Comparison of ENCODE assay signal across 18 cellular contexts in genomic region chr10:77692782-77693181, GRCh38. TPM values are rescaled to one million over a fixed set of nuclear protein-coding genes. Genes with fewer than 3 reads are reported as not detected.
A peak's percentile ranks its signal among the peaks of the same experiment; 100 is the strongest.
DNase-seq lines count a peak whose midpoint lies in the region; ATAC-seq and TF ChIP-seq lines count a peak whose summit lies in the region.
"Had no signal": no experiment of that assay in that cellular context is flagged by ENCODE, and none has a peak within 500 bp of the region (broad histone marks: within the 10 kb centered on the region; RNA-seq: fewer than 3 reads in every experiment).

No MANE protein-coding gene starts in this region.

- H3K4ac ChIP-seq in neuronal stem cell (ENCODE audit: low read length) = no peak overlapping the region

- no peak overlapping the region for H3K4me2 ChIP-seq in OCI-LY3 (ENCODE audit: low read length)
- H3K4me2 ChIP-seq in neuronal stem cell (ENCODE audit: insufficient read depth, low read length, poor library complexity, severe bottlenecking) = no peak overlapping the region
- no peak overlapping the region for H3K4me2 ChIP-seq in smooth muscle cell

- H3K27ac ChIP-seq in OCI-LY3 (ENCODE audit: low read length) (0 out of 2 replicates have a peak overlapping the region, but pooled peaks have one; percentile 66), colonic mucosa (no peak overlapping the region), neuronal stem cell (replicated peaks; ENCODE audit: low read length) (no peak overlapping the region), smooth muscle cell (ENCODE audit: low read depth) (no peak overlapping the region)

- DNase-seq in EH (ENCODE audit: low read depth) (peak; percentile 34), colonic mucosa (peak; percentile 6), neuronal stem cell (ENCODE audit: low spot score) (no peak), smooth muscle cell (lab: John Stamatoyannopoulos, UW; ENCODE audit: unreplicated experiment) (no peak)
- no peak for DNase-seq in activated T-cell treated with anti-CD3 and anti-CD28 coated beads, Interleukin-2, amount 50 U/mL, for 4 hours
- DNase-seq in activated naive CD4-positive, alpha-beta T cell treated with anti-CD3 and anti-CD28 coated beads, Interleukin-2, amount 50 U/mL, for 16 hours = no peak
- DNase-seq: activated gamma-delta T cell treated with Interleukin-2 at 50 U/mL for 16 hours; head of caudate nucleus; NCI-H1048; NCI-H2171 treated with DMSO at 0.1 percent for 48 hours; stimulated activated CD4-positive, alpha-beta T cell treated with anti-CD3 and anti-CD28 coated beads, Interleukin-2, amount 100 ng/mL, for 24 hours; stimulated activated CD8-positive, alpha-beta memory T cell treated with anti-CD3 and anti-CD28 coated beads, Interleukin-4, amount 100 ng/mL, for 48 hours had no signal

- no peak overlapping the region for H3K14ac ChIP-seq in neuronal stem cell (ENCODE audit: low read length)

- no peak overlapping the region for H3K4me3 ChIP-seq in OCI-LY3 (ENCODE audit: low read length)
- H3K4me3 ChIP-seq in colonic mucosa = no peak overlapping the region
- no peak overlapping the region for H3K4me3 ChIP-seq in neuronal stem cell (ENCODE audit: low read length in 2 of 2)
- no peak overlapping the region for H3K4me3 ChIP-seq in smooth muscle cell

- no peak for ATAC-seq in activated T-cell treated with anti-CD3 and anti-CD28 coated beads, Interleukin-2, amount 50 U/mL, for 4 hours
- ATAC-seq in GM21717 (IDR thresholded peaks at IDR 0.05; ENCODE audit: unreplicated experiment) = no peak
- ATAC-seq: HepG2 had no signal

- H3K9me3 ChIP-seq in OCI-LY3 (ENCODE audit: insufficient read depth, low read length) = no peaks in the 10 kb centered on the region
- no peaks in the 10 kb centered on the region for H3K9me3 ChIP-seq in colonic mucosa
- H3K9me3 ChIP-seq in neuronal stem cell (replicated peaks in 1 of 2; ENCODE audit: control insufficient read depth in 2 of 2, insufficient read depth in 1 of 2, low read depth in 1 of 2, low read length in 2 of 2) = no peaks in the 10 kb centered on the region
- no peaks in the 10 kb centered on the region for H3K9me3 ChIP-seq in smooth muscle cell (replicated peaks; ENCODE audit: low read depth)

- no peaks in the 10 kb centered on the region for H3K79me1 ChIP-seq in neuronal stem cell (ENCODE audit: low read depth, low read length)

- no peak overlapping the region for H2AK5ac ChIP-seq in neuronal stem cell (ENCODE audit: low read depth, low read length)

- H3K9ac ChIP-seq in OCI-LY3 (ENCODE audit: low read length) (no peak overlapping the region), colonic mucosa (ENCODE audit: low read depth in 2 of 2, low read length in 2 of 2) (no peak overlapping the region), neuronal stem cell (ENCODE audit: low read depth, low read length, poor library complexity) (peak overlapping the region; percentile 50), smooth muscle cell (ENCODE audit: low read depth) (no peak overlapping the region)

- peaks cover 56% of the 10 kb centered on the region for H3K79me2 ChIP-seq in OCI-LY3 (ENCODE audit: low read length)
- no peaks in the 10 kb centered on the region for H3K79me2 ChIP-seq in smooth muscle cell (ENCODE audit: low read depth)

- H3K36me3 Mint-ChIP-seq in activated T-cell treated with anti-CD3 and anti-CD28 coated beads, Interleukin-2, amount 50 U/mL, for 4 hours (ENCODE audit: insufficient read depth) = no peaks in the 10 kb centered on the region
- H3K36me3 Mint-ChIP-seq: CD14-positive monocyte had no signal

- H2AFZ ChIP-seq in OCI-LY3 (ENCODE audit: low read depth, low read length) (no peak overlapping the region), neuronal stem cell (ENCODE audit: low read length) (no peak overlapping the region), smooth muscle cell (ENCODE audit: low read depth) (no peak overlapping the region)

- H3K4me1 Mint-ChIP-seq in activated T-cell treated with anti-CD3 and anti-CD28 coated beads, Interleukin-2, amount 50 U/mL, for 4 hours (ENCODE audit: low read depth) = no peaks in the 10 kb centered on the region

- no peak overlapping the region for H2BK5ac ChIP-seq in neuronal stem cell (ENCODE audit: low read length)

- H3K27me3 ChIP-seq in OCI-LY3 (ENCODE audit: low read depth, low read length) (no peaks in the 10 kb centered on the region), colonic mucosa (no peaks in the 10 kb centered on the region), neuronal stem cell (ENCODE audit: control insufficient read depth in 3 of 3, insufficient read depth in 3 of 3, low read depth in 1 of 3, low read length in 3 of 3) (peaks cover 0 to 8% (median 0%) of the 10 kb centered on the region in 3 experiments), smooth muscle cell (ENCODE audit: low read depth) (peaks cover 14% of the 10 kb centered on the region)

- H3K36me3 ChIP-seq in OCI-LY3 (replicated peaks; ENCODE audit: low read depth, low read length) = peaks cover 68% of the 10 kb centered on the region
- H3K36me3 ChIP-seq in colonic mucosa = no peaks in the 10 kb centered on the region
- no peaks in the 10 kb centered on the region for H3K36me3 ChIP-seq in neuronal stem cell (replicated peaks in 1 of 2; ENCODE audit: control insufficient read depth in 2 of 2, insufficient read depth in 2 of 2, low read length in 2 of 2)
- no peaks in the 10 kb centered on the region for H3K36me3 ChIP-seq in smooth muscle cell (ENCODE audit: low read depth)

- H3K4me3 Mint-ChIP-seq in activated T-cell treated with anti-CD3 and anti-CD28 coated beads, Interleukin-2, amount 50 U/mL, for 4 hours = no peak overlapping the region
- H3K4me3 Mint-ChIP-seq: CD14-positive monocyte had no signal

- H4K20me1 ChIP-seq in OCI-LY3 (ENCODE audit: insufficient read depth, low read length) (no peaks in the 10 kb centered on the region), smooth muscle cell (ENCODE audit: low read depth) (no peaks in the 10 kb centered on the region)

- TF ChIP-seq CTCF in OCI-LY3 (IDR thresholded peaks at IDR 0.05; ENCODE audit: low read depth, low read length) (no peak), colonic mucosa (IDR thresholded peaks at IDR 0.05) (no peak), smooth muscle cell (IDR thresholded peaks at IDR 0.05; ENCODE audit: borderline replicate concordance, insufficient read depth, poor library complexity, severe bottlenecking) (no peak)

- H2BK15ac ChIP-seq in neuronal stem cell (ENCODE audit: low read length) = no peak overlapping the region

- H3K18ac ChIP-seq in neuronal stem cell (ENCODE audit: low read length) = no peak overlapping the region

- no peaks in the 10 kb centered on the region for H3K9me3 Mint-ChIP-seq in activated T-cell treated with anti-CD3 and anti-CD28 coated beads, Interleukin-2, amount 50 U/mL, for 4 hours

- no peak overlapping the region for H2BK120ac ChIP-seq in neuronal stem cell (ENCODE audit: low read depth, low read length)

- intact Hi-C loops in colonic mucosa (cut with DNase I) = no loop called here

- H2BK12ac ChIP-seq in neuronal stem cell (ENCODE audit: low read length) = no peak overlapping the region

- H3K23ac ChIP-seq in neuronal stem cell (ENCODE audit: low read depth, low read length, poor library complexity) = no peak overlapping the region

- WGBS in neuronal stem cell (ENCODE audit: extremely low coverage in 2 of 2, insufficient read length in 2 of 2, insufficient replicate concordance in 1 of 2), 2 donors = no CpG with 5 or more reads among the region's 3 CpGs
- WGBS in smooth muscle cell (ENCODE audit: low lambda C conversion rate) = 89% methylated on average over 3 of the region's 3 CpGs

- H3K4me1 ChIP-seq in OCI-LY3 (ENCODE audit: low read length) (peaks cover 74% of the 10 kb centered on the region), colonic mucosa (no peaks in the 10 kb centered on the region), neuronal stem cell (ENCODE audit: control insufficient read depth in 2 of 2, insufficient read depth in 1 of 2, low read depth in 1 of 2, low read length in 2 of 2) (no peaks in the 10 kb centered on the region), smooth muscle cell (ENCODE audit: low read depth) (no peaks in the 10 kb centered on the region)

- no peaks in the 10 kb centered on the region for H3F3A ChIP-seq in smooth muscle cell (ENCODE audit: low read depth)

- no peak overlapping the region for H4K8ac ChIP-seq in neuronal stem cell (ENCODE audit: low read depth, low read length)

- no peak overlapping the region for H4K91ac ChIP-seq in neuronal stem cell (ENCODE audit: low read depth, low read length, poor library complexity)

- peaks cover 14% of the 10 kb centered on the region for H3K27me3 Mint-ChIP-seq in activated T-cell treated with anti-CD3 and anti-CD28 coated beads, Interleukin-2, amount 50 U/mL, for 4 hours (ENCODE audit: low read depth)

RNA-seq across cellular contexts. Expression of gene KCNMA1, which starts 55.2 kb away (rescaled TPM):
- total RNA-seq in colonic mucosa = 10 to 100 TPM; 23.2 to 44.5 TPM
- polyA plus RNA-seq in neuronal stem cell (2013, experiment 1 of 2) = 1.8 TPM
- 1.5 TPM for polyA plus RNA-seq in neuronal stem cell (2013, experiment 2 of 2)
- under 1 TPM; 0.10 to 0.60 (median 0.18) TPM for total RNA-seq in activated T-cell treated with anti-CD3 and anti-CD28 coated beads, Interleukin-2, amount 50 U/mL, for 4 hours
- 13.5 and 23.4 TPM in 2 replicates for total RNA-seq in smooth muscle cell
- polyA plus RNA-seq in smooth muscle cell = 9.1 and 25.5 TPM in 2 replicates
- total RNA-seq: activated CD8-positive, alpha-beta memory T cell treated with anti-CD3 and anti-CD28 coated beads for 36 hours; OCI-LY7 had no signal
- polyA plus RNA-seq: HepG2 had no signal

Comparison
In these comparisons a context has a peak if more than half of its experiments do, and no peak if none do; other contexts are left out.
1. DNase-seq: peak in EH (single experiment) and colonic mucosa (single experiment); none in neuronal stem cell (single experiment), activated T-cell treated with anti-CD3 and anti-CD28 coated beads, Interleukin-2, amount 50 U/mL, for 4 hours (single experiment), activated naive CD4-positive, alpha-beta T cell treated with anti-CD3 and anti-CD28 coated beads, Interleukin-2, amount 50 U/mL, for 16 hours (single experiment) and smooth muscle cell (single experiment).